ENCODE assay signal across 10 cellular contexts in genomic region chr15:39427705-39428104, GRCh38.
DNase-seq lines count a peak whose midpoint lies in the region; ATAC-seq and TF ChIP-seq lines count a peak whose summit lies in the region.
"Had no signal": no experiment of that assay in that cellular context is flagged by ENCODE, and none has a peak within 500 bp of the region (broad histone marks: within the 10 kb centered on the region; RNA-seq: fewer than 3 reads in every experiment).

No MANE protein-coding gene starts in this region.

- TF ChIP-seq POLR2A in heart left ventricle (IDR thresholded peaks at IDR 0.05): no peak

- H3K9me3 Mint-ChIP-seq in stimulated activated memory B cell treated with anti-CD40 and anti-IgM and Interleukin-4, amounts not matched to agents 10 μg/mL and 1 μg/mL and 100 μg/mL, for 72 hours: no peaks in the 10 kb centered on the region

- H3K27ac Mint-ChIP-seq in stimulated activated memory B cell treated with anti-CD40 and anti-IgM and Interleukin-4, amounts not matched to agents 10 μg/mL and 1 μg/mL and 100 μg/mL, for 72 hours: no peak overlapping the region

- WGBS in heart left ventricle, 4 donors: 23 to 58% (median 40%) methylated on average over 3 of the region's 3 CpGs

- intact Hi-C loops in heart left ventricle (cut with DNase I): loop anchor here in 1 of 10 donors (2.0 kb wide), 1 partner anchor 153 kb away; the partner anchor contains the start of gene THBS1

- H3K36me3 ChIP-seq in heart left ventricle: no peaks in the 10 kb centered on the region
- H3K36me3 ChIP-seq: tibial artery had no signal

- H3K27ac ChIP-seq in heart left ventricle: peak overlapping the region; percentile 22 to 83 (median 64)
- H3K27ac ChIP-seq: tibial artery had no signal

- H3K36me3 Mint-ChIP-seq in stimulated activated memory B cell treated with anti-CD40 and anti-IgM and Interleukin-4, amounts not matched to agents 10 μg/mL and 1 μg/mL and 100 μg/mL, for 72 hours: no peaks in the 10 kb centered on the region

- peak; percentile 53 for DNase-seq in SKM-1 treated with dmso at 0.1 percent for 144 hours (lab: John Stamatoyannopoulos, UW; ENCODE audit: unreplicated experiment)
- no peak for DNase-seq in SKM-1 (lab: John Stamatoyannopoulos, UW; ENCODE audit: unreplicated experiment)
- peak; percentile 53 to 64 for DNase-seq in NOMO-1 (lab: John Stamatoyannopoulos, UW; ENCODE audit: unreplicated experiment in 2 of 2)
- peak in 3 of 5 donors; percentile 14 to 77 (median 56) for DNase-seq in heart left ventricle
- no peak for DNase-seq in UCSD-AML1 (lab: John Stamatoyannopoulos, UW; ENCODE audit: unreplicated experiment)
- DNase-seq in occipital lobe (lab: John Stamatoyannopoulos, UW): no peak
- DNase-seq in NCI-H1092 (lab: John Stamatoyannopoulos, UW): no peak
- DNase-seq: NCI-H2107 had no signal

- TF ChIP-seq CTCF in heart left ventricle (IDR thresholded peaks at IDR 0.05): no peak

- H3K27me3 ChIP-seq in heart left ventricle: no peaks in the 10 kb centered on the region
- H3K27me3 ChIP-seq: tibial artery had no signal

- no peaks in the 10 kb centered on the region for H3K9me3 ChIP-seq in heart left ventricle
- H3K9me3 ChIP-seq: tibial artery had no signal

- H3K27me3 Mint-ChIP-seq in stimulated activated memory B cell treated with anti-CD40 and anti-IgM and Interleukin-4, amounts not matched to agents 10 μg/mL and 1 μg/mL and 100 μg/mL, for 72 hours: peaks cover 11% of the 10 kb centered on the region

- peaks cover 8% of the 10 kb centered on the region for H3K4me1 Mint-ChIP-seq in stimulated activated memory B cell treated with anti-CD40 and anti-IgM and Interleukin-4, amounts not matched to agents 10 μg/mL and 1 μg/mL and 100 μg/mL, for 72 hours

- ATAC-seq in heart left ventricle: peak; percentile 87 to 95 (median 91)
- ATAC-seq in stimulated activated memory B cell treated with anti-CD40 and anti-IgM and Interleukin-4, amounts not matched to agents 10 μg/mL and 1 μg/mL and 100 μg/mL, for 72 hours: peak; percentile 12

- H3K4me3 ChIP-seq in heart left ventricle: peak overlapping the region in 1 of 12 donors; percentile 36
- H3K4me3 ChIP-seq: tibial artery had no signal

- H3K4me1 ChIP-seq in heart left ventricle: peaks cover 0 to 63% (median 27%) of the 10 kb centered on the region in 12 donors

- no peak overlapping the region for H3K4me3 Mint-ChIP-seq in stimulated activated memory B cell treated with anti-CD40 and anti-IgM and Interleukin-4, amounts not matched to agents 10 μg/mL and 1 μg/mL and 100 μg/mL, for 72 hours

Comparison
In these comparisons a context has a peak if more than half of its experiments do, and no peak if none do; other contexts are left out.
1. DNase-seq: peak in SKM-1 treated with dmso at 0.1 percent for 144 hours (single experiment), NOMO-1 (2 of 2) and heart left ventricle (3 of 5); none in SKM-1 (single experiment), UCSD-AML1 (single experiment), occipital lobe (single experiment) and NCI-H1092 (single experiment).